In the genomic region with DNA sequence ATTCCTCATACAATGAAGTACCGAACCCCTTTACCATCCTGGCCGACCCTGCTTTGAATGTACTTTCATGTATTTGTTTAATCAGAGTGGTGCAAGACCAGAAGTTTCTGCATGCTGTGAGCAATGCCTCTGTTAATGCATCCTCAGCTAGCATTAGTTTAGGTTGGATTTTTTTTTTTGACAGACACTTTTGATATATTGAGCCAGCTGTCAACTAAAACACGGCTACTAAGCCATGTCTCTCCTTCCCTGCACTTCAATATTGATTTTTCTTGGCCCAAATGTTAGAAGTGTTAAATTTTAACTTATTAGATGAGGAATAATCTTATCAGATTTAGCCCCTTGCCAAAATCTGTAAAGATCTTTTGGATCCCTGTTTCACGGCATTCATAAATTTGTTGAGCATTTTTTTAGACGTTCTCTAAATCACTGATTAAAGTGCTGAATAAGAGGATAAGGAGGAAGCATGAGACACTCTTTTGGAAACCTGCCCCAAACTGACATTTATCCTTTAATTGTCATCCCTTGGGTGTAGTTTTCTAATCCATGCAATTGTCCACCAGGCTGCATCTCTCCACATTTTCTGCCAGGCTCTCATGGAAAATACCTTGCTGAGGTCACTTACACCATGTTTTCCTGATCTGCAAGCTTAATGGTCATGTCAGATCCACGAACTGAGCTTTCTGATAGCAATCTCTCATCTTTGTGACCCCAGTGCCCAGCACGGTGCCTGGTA, we compare ENCODE assay signal across 28 cellular contexts.
"Had no signal": no experiment of that assay in that cellular context is flagged by ENCODE, and none has a peak within 500 bp of the region (broad histone marks: within the 10 kb centered on the region; RNA-seq: fewer than 3 reads in every experiment).

No MANE protein-coding gene starts in this region.

- H3K4me3 ChIP-seq: left ventricle myocardium inferior, ovary, psoas muscle, right atrium auricular region, thyroid gland had no signal

- H3K27ac ChIP-seq: left ventricle myocardium inferior, neutrophil, ovary, psoas muscle, right atrium auricular region, thyroid gland had no signal

- H3K4me3 Mint-ChIP-seq: activated CD4-positive, alpha-beta T cell treated with anti-CD3 and anti-CD28 coated beads for 36 hours; activated naive CD4-positive, alpha-beta T cell treated with anti-CD3 and anti-CD28 coated beads, Interleukin-2, amount 50 U/mL, for 24 hours; effector memory CD8-positive, alpha-beta T cell; mesothelial cell of epicardium; naive thymus-derived CD8-positive, alpha-beta T cell; stimulated activated naive CD8-positive, alpha-beta T cell treated with anti-CD3 and anti-CD28 coated beads, Interleukin-15, Interleukin-2, amounts not matched to agents 100 ng/mL and 50 ng/mL, for 24 hours; WTC11 had no signal

- H3K4me1 ChIP-seq: thyroid gland had no signal

- FAIRE-seq: colon, endothelial cell of umbilical vein, TTC549 had no signal

- H3K27me3 ChIP-seq: ovary, right atrium auricular region, thyroid gland had no signal

- H3K9me3 ChIP-seq: left ventricle myocardium inferior, neutrophil, ovary, psoas muscle, right atrium auricular region, thyroid gland had no signal

- H3K36me3 Mint-ChIP-seq: activated naive CD4-positive, alpha-beta T cell treated with anti-CD3 and anti-CD28 coated beads, Interleukin-2, amount 50 U/mL, for 24 hours; naive thymus-derived CD8-positive, alpha-beta T cell; WTC11 had no signal

- ATAC-seq: activated CD4-positive, alpha-beta T cell treated with anti-CD3 and anti-CD28 coated beads for 36 hours; effector memory CD8-positive, alpha-beta T cell; esophagus mucosa; naive thymus-derived CD8-positive, alpha-beta T cell; psoas muscle had no signal

- H3K36me3 ChIP-seq: left ventricle myocardium inferior, neutrophil, ovary, right atrium auricular region had no signal

- H3K9me3 Mint-ChIP-seq: activated naive CD4-positive, alpha-beta T cell treated with anti-CD3 and anti-CD28 coated beads, Interleukin-2, amount 50 U/mL, for 24 hours; effector memory CD8-positive, alpha-beta T cell; mesothelial cell of epicardium; naive thymus-derived CD8-positive, alpha-beta T cell; stimulated activated naive CD8-positive, alpha-beta T cell treated with anti-CD3 and anti-CD28 coated beads, Interleukin-15, Interleukin-2, amounts not matched to agents 100 ng/mL and 50 ng/mL, for 24 hours; WTC11 had no signal

- H3K4me1 Mint-ChIP-seq: activated CD4-positive, alpha-beta T cell treated with anti-CD3 and anti-CD28 coated beads for 36 hours; activated naive CD4-positive, alpha-beta T cell treated with anti-CD3 and anti-CD28 coated beads, Interleukin-2, amount 50 U/mL, for 24 hours; naive thymus-derived CD8-positive, alpha-beta T cell had no signal

- H3K27ac Mint-ChIP-seq: activated CD4-positive, alpha-beta T cell treated with anti-CD3 and anti-CD28 coated beads for 36 hours; activated naive CD4-positive, alpha-beta T cell treated with anti-CD3 and anti-CD28 coated beads, Interleukin-2, amount 50 U/mL, for 24 hours; effector memory CD8-positive, alpha-beta T cell; mesothelial cell of epicardium; naive thymus-derived CD8-positive, alpha-beta T cell; stimulated activated naive CD8-positive, alpha-beta T cell treated with anti-CD3 and anti-CD28 coated beads, Interleukin-15, Interleukin-2, amounts not matched to agents 100 ng/mL and 50 ng/mL, for 24 hours; WTC11 had no signal

- DNase-seq: activated CD4-positive, alpha-beta T cell treated with anti-CD3 and anti-CD28 coated beads for 36 hours; activated CD4-positive, alpha-beta T cell treated with anti-CD3 and anti-CD28 coated beads, Interleukin-2, amount 50 U/mL, for 4 hours; activated effector memory CD4-positive, alpha-beta T cell treated with anti-CD3 and anti-CD28 coated beads, Interleukin-2, amount 50 U/mL, for 16 hours; activated T-cell treated with anti-CD3 and anti-CD28 coated beads for 4 hours; central memory CD4-positive, alpha-beta T cell; effector memory CD8-positive, alpha-beta T cell; foreskin melanocyte; kidney glomerular epithelial cell; left ventricle myocardium inferior; mammary epithelial cell; ovary; psoas muscle; stimulated activated CD4-positive, alpha-beta T cell treated with anti-CD3 and anti-CD28 coated beads, Interleukin-12 subunit alpha, Interleukin-12 subunit beta, amount 100 ng/mL, for 4 hours; stimulated activated CD4-positive, alpha-beta T cell treated with anti-CD3 and anti-CD28 coated beads, Interleukin-1b, Interleukin-23, amount 100 ng/mL, for 48 hours; substantia nigra; T-helper 1 cell; thyroid gland had no signal

- H3K27me3 Mint-ChIP-seq: activated naive CD4-positive, alpha-beta T cell treated with anti-CD3 and anti-CD28 coated beads, Interleukin-2, amount 50 U/mL, for 24 hours had no signal
